ENCODE assay signal across 1 cellular context in genomic region chr4:54433686-54434085, GRCh38.
TF ChIP-seq lines count a peak whose summit lies in the region.

No MANE protein-coding gene starts in this region.

TF ChIP-seq in endothelial cell of umbilical vein, 7 proteins besides CTCF, POLR2A, EP300 and RAD21 (continued from another document):
- no peak for TF ChIP-seq MAX (IDR thresholded peaks at IDR 0.05; ENCODE audit: insufficient read depth, insufficient read length)
TF ChIP-seq in endothelial cell of umbilical vein: peak in this region for 0.
